32 cellular contexts compared by ENCODE assay signal in the genomic region with DNA sequence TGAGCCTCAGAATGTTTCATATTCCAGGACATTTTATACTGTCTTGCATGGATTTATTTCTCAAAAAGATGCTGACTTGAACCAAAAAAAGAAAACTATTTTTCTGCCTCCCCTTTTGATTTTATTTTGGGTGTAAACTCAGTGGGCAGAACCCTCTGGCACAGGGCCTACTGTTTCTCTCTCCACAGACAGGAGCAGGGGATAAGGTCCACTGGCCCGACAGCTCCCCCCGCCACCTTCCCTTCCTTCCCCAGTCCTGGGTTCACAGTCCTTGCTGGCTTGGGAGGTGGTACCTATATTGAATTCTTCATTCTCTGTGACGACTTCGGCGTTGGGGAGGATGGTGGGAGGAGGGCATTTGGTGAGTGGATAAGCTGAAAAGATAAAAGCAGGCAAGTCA.
"Had no signal": no experiment of that assay in that cellular context is flagged by ENCODE, and none has a peak within 500 bp of the region (broad histone marks: within the 10 kb centered on the region; RNA-seq: fewer than 3 reads in every experiment).

No MANE protein-coding gene starts in this region.

- ATAC-seq: activated CD8-positive, alpha-beta T cell treated with anti-CD3 and anti-CD28 coated beads for 36 hours; activated naive CD4-positive, alpha-beta T cell treated with anti-CD3 and anti-CD28 coated beads, Interleukin-2, amount 50 U/mL, for 72 hours; activated T-cell treated with anti-CD3 and anti-CD28 coated beads, Interleukin-2, amount 50 U/mL, for 4 hours; activated T-cell treated with anti-CD3 and anti-CD28 coated beads, Interleukin-2, amount 50 U/mL, for 72 hours; activated T-helper 17 cell treated with anti-CD3 and anti-CD28 coated beads, Interleukin-2, amount 50 U/mL, for 72 hours; body of pancreas had no signal

- DNase-seq: activated B cell treated with CpG ODN at 0.5 μM for 24 hours; activated CD4-positive, alpha-beta memory T cell treated with anti-CD3 and anti-CD28 coated beads for 36 hours; activated CD4-positive, alpha-beta T cell treated with anti-CD3 and anti-CD28 coated beads for 4 hours; activated CD4-positive, alpha-beta T cell treated with anti-CD3 and anti-CD28 coated beads, Interleukin-2, amount 10 ng/mL, durations not matched to agents 24 days and 14 days; activated CD4-positive, alpha-beta T cell treated with anti-CD3 and anti-CD28 coated beads, Interleukin-2, amount 50 U/mL, for 1 hour; activated CD4-positive, alpha-beta T cell treated with anti-CD3 and anti-CD28 coated beads, Interleukin-2, amount 50 U/mL, for 4 hours; activated CD4-positive, CD25-positive, alpha-beta regulatory T cell treated with anti-CD3 and anti-CD28 coated beads, Interleukin-2, amount 50 U/mL, for 72 hours; activated CD8-positive, alpha-beta memory T cell treated with anti-CD3 and anti-CD28 coated beads, Interleukin-2, amount 50 U/mL, for 4 hours; activated CD8-positive, alpha-beta T cell treated with anti-CD3 and anti-CD28 coated beads for 36 hours; activated effector memory CD4-positive, alpha-beta T cell treated with anti-CD3 and anti-CD28 coated beads, Interleukin-2, amount 50 U/mL, for 16 hours; activated gamma-delta T cell treated with Interleukin-2 at 50 U/mL for 16 hours; activated naive CD4-positive, alpha-beta T cell; activated naive CD4-positive, alpha-beta T cell treated with anti-CD3 and anti-CD28 coated beads for 36 hours; activated naive CD4-positive, alpha-beta T cell treated with anti-CD3 and anti-CD28 coated beads, Interleukin-2, amount 50 U/mL, for 16 hours; activated naive CD8-positive, alpha-beta T cell treated with anti-CD3 and anti-CD28 coated beads for 36 hours; activated T-cell treated with anti-CD3 and anti-CD28 coated beads for 4 hours; activated T-cell treated with anti-CD3 and anti-CD28 coated beads, Interleukin-2, amount 50 U/mL, for 1 hour; activated T-cell treated with anti-CD3 and anti-CD28 coated beads, Interleukin-2, amount 50 U/mL, for 4 hours; activated T-cell treated with anti-CD3 and anti-CD28 coated beads, Interleukin-2, amount 50 U/mL, for 72 hours; adrenal gland; amniotic stem cell; aorta; body of pancreas; central memory CD4-positive, alpha-beta T cell; T-helper 1 cell; T-helper 2 cell; T-helper 9 cell had no signal

- H3K36me3 ChIP-seq: adrenal gland, brain microvascular endothelial cell, breast epithelium had no signal

- H3K4me3 ChIP-seq: adrenal gland, body of pancreas, breast epithelium had no signal

- H3K27me3 ChIP-seq: adrenal gland, body of pancreas, brain microvascular endothelial cell, breast epithelium had no signal

- H3K27ac ChIP-seq: adrenal gland, body of pancreas, brain microvascular endothelial cell, breast epithelium, VCaP had no signal

- H3K9me3 ChIP-seq: adrenal gland, body of pancreas, breast epithelium had no signal

- H3K4me1 ChIP-seq: adrenal gland, body of pancreas, breast epithelium had no signal
